8 cellular contexts compared by ENCODE assay signal in the genomic region with DNA sequence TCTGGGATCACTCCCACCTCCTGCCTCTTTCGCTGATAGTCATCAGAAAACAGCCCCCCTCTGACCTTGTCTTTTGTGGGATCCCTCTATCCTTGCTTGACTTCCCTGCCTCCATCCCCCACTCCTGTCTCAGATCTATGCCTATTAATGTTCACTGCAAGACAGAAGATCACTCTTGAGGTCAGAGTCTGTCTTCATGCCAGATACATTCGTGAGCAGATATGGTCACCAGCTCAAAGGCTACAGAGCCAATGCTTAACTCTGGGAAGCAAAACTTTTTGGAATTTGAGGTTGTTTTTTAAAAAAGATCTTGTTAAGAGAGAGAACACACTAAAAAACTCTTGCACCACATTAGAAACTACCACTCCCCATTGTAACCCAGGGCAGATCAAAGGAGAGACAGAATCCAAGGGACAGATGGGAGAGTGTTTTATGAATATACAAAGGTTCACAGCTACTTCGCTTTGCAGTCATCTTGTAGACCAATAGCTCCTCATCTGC. TPM values are rescaled to one million over a fixed set of nuclear protein-coding genes. Genes with fewer than 3 reads are reported as not detected.
DNase-seq lines count a peak whose midpoint lies in the region; ATAC-seq and TF ChIP-seq lines count a peak whose summit lies in the region.
"Had no signal": no experiment of that assay in that cellular context is flagged by ENCODE, and none has a peak within 500 bp of the region (broad histone marks: within the 10 kb centered on the region; RNA-seq: fewer than 3 reads in every experiment).

No MANE protein-coding gene starts in this region.

- peak overlapping the region; percentile 98 for H3K27ac Mint-ChIP-seq in endodermal cell

- H3K9me3 Mint-ChIP-seq in endodermal cell: no peaks in the 10 kb centered on the region

- peaks cover 0 to 91% (median 13%) of the 10 kb centered on the region in 4 donors for H3K4me1 ChIP-seq in Peyer's patch
- peaks cover 55% of the 10 kb centered on the region for H3K4me1 ChIP-seq in endodermal cell (ENCODE audit: control insufficient read depth, insufficient read depth, low read length)
- peaks cover 79% of the 10 kb centered on the region for H3K4me1 ChIP-seq in mucosa of stomach (ENCODE audit: control insufficient read depth, insufficient read depth, low read length)
- peaks cover 61 to 98% (median 94%) of the 10 kb centered on the region in 4 donors for H3K4me1 ChIP-seq in transverse colon

- H3K4me3 ChIP-seq in Peyer's patch (peak overlapping the region in 1 of 4 donors; percentile 20), endodermal cell (ENCODE audit: low read length) (peak overlapping the region; percentile 64), mucosa of stomach (ENCODE audit: low read length) (no peak overlapping the region), transverse colon (no peak overlapping the region)
- H3K4me3 ChIP-seq: SJSA1 had no signal

- WGBS in endodermal cell (ENCODE audit: insufficient coverage in 1 of 2, insufficient read length in 1 of 2), 2 experiments: 73% methylated on average over 2 to 3 of the region's 3 CpGs
- WGBS in transverse colon (ENCODE audit: low coverage in 1 of 2), 2 donors: 50 to 65% methylated on average over 2 to 3 of the region's 3 CpGs

- H3K9me3 ChIP-seq in Peyer's patch: no peaks in the 10 kb centered on the region
- no peaks in the 10 kb centered on the region for H3K9me3 ChIP-seq in endodermal cell (ENCODE audit: control insufficient read depth, low read length)
- no peaks in the 10 kb centered on the region for H3K9me3 ChIP-seq in mucosa of stomach (ENCODE audit: control insufficient read depth, low read length)
- no peaks in the 10 kb centered on the region for H3K9me3 ChIP-seq in transverse colon
- H3K9me3 ChIP-seq: SJSA1 had no signal

- intact Hi-C loops in transverse colon (cut with DNase I; ENCODE audit: low total_unique reads): no loop called here

- ATAC-seq in GM19351 (IDR thresholded peaks at IDR 0.05; ENCODE audit: unreplicated experiment): no peak

- H3K27me3 ChIP-seq in Peyer's patch: no peaks in the 10 kb centered on the region
- H3K27me3 ChIP-seq in endodermal cell (ENCODE audit: control insufficient read depth, insufficient read depth, low read length, poor library complexity, severe bottlenecking): no peaks in the 10 kb centered on the region
- no peaks in the 10 kb centered on the region for H3K27me3 ChIP-seq in mucosa of stomach (ENCODE audit: control insufficient read depth, insufficient read depth, low read length)
- H3K27me3 ChIP-seq in transverse colon: no peaks in the 10 kb centered on the region
- H3K27me3 ChIP-seq: SJSA1 had no signal

- no peak for TF ChIP-seq CTCF in Peyer's patch (IDR thresholded peaks at IDR 0.05)
- no peak for TF ChIP-seq CTCF in endodermal cell (conservative IDR thresholded peaks at IDR 0.05)
- TF ChIP-seq CTCF in transverse colon (IDR thresholded peaks at IDR 0.05): no peak
- TF ChIP-seq CTCF in GM13976 (IDR thresholded peaks at IDR 0.05; ENCODE audit: borderline replicate concordance, control extremely low read depth, extremely low read depth, insufficient read depth, missing control alignments): no peak

- peaks cover 42% of the 10 kb centered on the region for H3K27me3 Mint-ChIP-seq in endodermal cell (ENCODE audit: insufficient read depth)

- TF ChIP-seq EP300 in transverse colon (IDR thresholded peaks at IDR 0.05; ENCODE audit: low read depth): no peak

- H3K27ac ChIP-seq in Peyer's patch (peak overlapping the region; percentile 51 to 100 (median 80)), endodermal cell (ENCODE audit: low read depth, low read length) (peak overlapping the region; percentile 97), transverse colon (peak overlapping the region; percentile 95 to 99 (median 98))
- H3K27ac ChIP-seq: SJSA1 had no signal

- no peak for DNase-seq in Peyer's patch
- DNase-seq in endodermal cell: no peak
- no peak for DNase-seq in transverse colon
- no peak for DNase-seq in cortex of kidney (lab: John Stamatoyannopoulos, UW)
- DNase-seq in GM13976 (ENCODE audit: low spot score): no peak

- H3K4me3 Mint-ChIP-seq in endodermal cell: peak overlapping the region; percentile 47

- TF ChIP-seq POLR2A in Peyer's patch (IDR thresholded peaks at IDR 0.05) (peak in 1 of 2 donors; percentile 23), transverse colon (IDR thresholded peaks at IDR 0.05) (no peak)

- peaks cover 72% of the 10 kb centered on the region for H3K4me1 Mint-ChIP-seq in endodermal cell

- peaks cover 0 to 7% (median 0%) of the 10 kb centered on the region in 3 donors for H3K36me3 ChIP-seq in Peyer's patch
- H3K36me3 ChIP-seq in endodermal cell (ENCODE audit: control insufficient read depth, insufficient read depth, low read length): peaks cover 22% of the 10 kb centered on the region
- H3K36me3 ChIP-seq in mucosa of stomach (ENCODE audit: control insufficient read depth, insufficient read depth, low read length): no peaks in the 10 kb centered on the region
- no peaks in the 10 kb centered on the region for H3K36me3 ChIP-seq in transverse colon

- peak overlapping the region; percentile 52 for H3K9ac ChIP-seq in endodermal cell (ENCODE audit: extremely low read depth, low read length, poor library complexity, severe bottlenecking)
- H3K9ac ChIP-seq in mucosa of stomach (ENCODE audit: low read length): peak overlapping the region; percentile 63

- in situ Hi-C loops in transverse colon (cut with MboI; ENCODE audit: low pct_ligation_motif_present in 1 of 4, low pct_unique_long_range_greater_than_20kb in 1 of 4, low sequenced_read_pairs in 3 of 4): no loop called here
- in situ Hi-C loops in GM13976 (cut with MboI; ENCODE audit: low sequenced_read_pairs, unreplicated experiment): no loop called here

- peaks cover 24% of the 10 kb centered on the region for H3K36me3 Mint-ChIP-seq in endodermal cell (ENCODE audit: low read depth)

RNA-seq across cellular contexts. Expression of a gene that starts 17.1 kb away (rescaled TPM):
- total RNA-seq in Peyer's patch: not detected
- total RNA-seq in endodermal cell: not detected
- not detected for polyA plus RNA-seq in endodermal cell (2013, experiment 1 of 2)
- not detected for polyA plus RNA-seq in endodermal cell (2013, experiment 2 of 2)
- not detected for total RNA-seq in transverse colon
- total RNA-seq: SJSA1 had no signal
